In genomic region chr1:43858324-43858723, GRCh38 we compare ENCODE assay signal across 8 cellular contexts.
DNase-seq lines count a peak whose midpoint lies in the region; ATAC-seq, FAIRE-seq and TF ChIP-seq lines count a peak whose summit lies in the region.

No MANE protein-coding gene starts in this region.

- no peaks in the 10 kb centered on the region for H3F3A ChIP-seq in GM23338 (replicated peaks; ENCODE audit: low read depth)

- TF ChIP-seq CTCF in GM23338 (conservative IDR thresholded peaks at IDR 0.05; ENCODE audit: low read depth in 2 of 2): no peak

- H3K4me1 Mint-ChIP-seq in GM23338: peaks cover 14% of the 10 kb centered on the region
- no peaks in the 10 kb centered on the region for H3K4me1 Mint-ChIP-seq in stimulated activated naive CD8-positive, alpha-beta T cell treated with anti-CD3 and anti-CD28 coated beads, Interleukin-15, amount 100 ng/mL, for 72 hours

- H3K4me3 ChIP-seq in GM23338: no peak overlapping the region

- peak overlapping the region; percentile 69; the same call in 1 of the 2 replicates for H3K27ac ChIP-seq in GM23338 (ENCODE audit: low read depth)

- H4K20me1 ChIP-seq in GM23338 (replicated peaks; ENCODE audit: insufficient read depth): no peaks in the 10 kb centered on the region

- peak; percentile 97 for ATAC-seq in GM23338
- ATAC-seq in GM21619 (IDR thresholded peaks at IDR 0.05; ENCODE audit: unreplicated experiment): no peak
- no peak for ATAC-seq in HG03460 (IDR thresholded peaks at IDR 0.05; ENCODE audit: unreplicated experiment)
- ATAC-seq in HG03432 (IDR thresholded peaks at IDR 0.05; ENCODE audit: unreplicated experiment): no peak
- no peak for ATAC-seq in stimulated activated naive CD8-positive, alpha-beta T cell treated with anti-CD3 and anti-CD28 coated beads, Interleukin-15, amount 100 ng/mL, for 72 hours

- intact Hi-C loops in posterior vena cava (cut with DNase I): no loop called here

- H3K36me3 ChIP-seq in GM23338 (ENCODE audit: insufficient read depth): no peaks in the 10 kb centered on the region

- H2AFZ ChIP-seq in GM23338: peak overlapping the region; percentile 48; the same call in 1 of the 2 replicates

- H3K4me1 ChIP-seq in GM23338 (ENCODE audit: insufficient read depth): peaks cover 9% of the 10 kb centered on the region; the same call in 1 of the 2 replicates

- no peaks in the 10 kb centered on the region for H3K9me2 ChIP-seq in GM23338 (ENCODE audit: insufficient read depth)

- DNase-seq in GM23338 (ENCODE audit: low spot score) (peak; percentile 55), RCC 7860 (ENCODE audit: low spot score) (peak; percentile 90), fibroblast of peridontal ligament (ENCODE audit: extremely low read depth) (peak; percentile 95), posterior vena cava (ENCODE audit: low spot score) (peak; percentile 86)
- DNase-seq in stimulated activated naive CD8-positive, alpha-beta T cell treated with anti-CD3 and anti-CD28 coated beads, Interleukin-15, amount 100 ng/mL, for 72 hours: no peak

- no peaks in the 10 kb centered on the region; the same call in 2 of the 3 replicates for H3K36me3 Mint-ChIP-seq in GM23338 (ENCODE audit: low read depth)

- no peaks in the 10 kb centered on the region for H3K27me3 ChIP-seq in GM23338 (ENCODE audit: insufficient read depth)

- H3K27me3 Mint-ChIP-seq in GM23338 (ENCODE audit: insufficient read depth, low read depth, poor library complexity): peaks cover 12% of the 10 kb centered on the region
- H3K27me3 Mint-ChIP-seq in stimulated activated naive CD8-positive, alpha-beta T cell treated with anti-CD3 and anti-CD28 coated beads, Interleukin-15, amount 100 ng/mL, for 72 hours: no peaks in the 10 kb centered on the region

- H3K4me2 ChIP-seq in GM23338: peak overlapping the region; percentile 27; the same call in 1 of the 2 replicates

- H3K4me3 Mint-ChIP-seq in GM23338: no peak overlapping the region
- no peak overlapping the region for H3K4me3 Mint-ChIP-seq in stimulated activated naive CD8-positive, alpha-beta T cell treated with anti-CD3 and anti-CD28 coated beads, Interleukin-15, amount 100 ng/mL, for 72 hours

- no peaks in the 10 kb centered on the region for H3K9me3 Mint-ChIP-seq in GM23338
- peaks cover 0 to 4% of the 10 kb centered on the region in 2 donors for H3K9me3 Mint-ChIP-seq in stimulated activated naive CD8-positive, alpha-beta T cell treated with anti-CD3 and anti-CD28 coated beads, Interleukin-15, amount 100 ng/mL, for 72 hours

- H3K27ac Mint-ChIP-seq in GM23338: no peak overlapping the region
- H3K27ac Mint-ChIP-seq in stimulated activated naive CD8-positive, alpha-beta T cell treated with anti-CD3 and anti-CD28 coated beads, Interleukin-15, amount 100 ng/mL, for 72 hours: no peak overlapping the region

- peak; percentile 78 for FAIRE-seq in RCC 7860 (lab: Jason Lieb, UNC)

- H3K79me2 ChIP-seq in GM23338 (replicated peaks; ENCODE audit: insufficient read depth): no peaks in the 10 kb centered on the region

TF ChIP-seq in GM23338, 12 proteins besides CTCF, POLR2A, EP300 and RAD21:
- no peak for TF ChIP-seq REST (IDR thresholded peaks at IDR 0.05; ENCODE audit: unreplicated experiment)
- no peak for TF ChIP-seq NANOG (IDR thresholded peaks at IDR 0.05; ENCODE audit: borderline replicate concordance)

Comparison
In these comparisons a context has a peak if more than half of its experiments do, and no peak if none do; other contexts are left out.
1. DNase-seq: peak in GM23338 (single experiment), RCC 7860 (single experiment), fibroblast of peridontal ligament (single experiment) and posterior vena cava (single experiment); none in stimulated activated naive CD8-positive, alpha-beta T cell treated with anti-CD3 and anti-CD28 coated beads, Interleukin-15, amount 100 ng/mL, for 72 hours (0 of 2).